1 cellular context compared by ENCODE assay signal in the genomic region with DNA sequence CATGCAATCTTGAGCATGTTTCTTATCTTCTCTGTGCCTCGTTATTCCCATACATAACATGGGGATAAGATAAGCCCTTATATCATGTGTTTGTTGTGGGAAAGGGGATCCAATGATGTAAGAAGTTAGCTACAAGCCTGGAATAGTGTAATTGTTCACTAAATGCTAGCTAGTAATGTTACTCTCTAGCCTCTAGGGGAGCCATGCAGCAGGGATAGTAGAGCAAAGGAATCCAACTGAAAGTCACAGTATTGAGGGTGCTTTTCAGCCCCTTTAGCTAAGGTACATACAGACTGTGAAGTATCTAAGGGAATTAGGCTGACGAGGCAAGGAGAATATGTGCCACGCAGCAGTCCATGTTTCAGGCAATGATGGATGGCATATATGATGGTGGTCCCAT.
TF ChIP-seq lines count a peak whose summit lies in the region.

No MANE protein-coding gene starts in this region.

TF ChIP-seq in IMR-90, 13 proteins besides CTCF, POLR2A, EP300 and RAD21 (continued from another document):
- TF ChIP-seq SMC3 (IDR thresholded peaks at IDR 0.05; ENCODE audit: low read depth, low read length) (no peak), RFX5 (IDR thresholded peaks at IDR 0.05; ENCODE audit: low read depth, low read length) (no peak), MAZ (IDR thresholded peaks at IDR 0.05; ENCODE audit: borderline replicate concordance, low read depth, low read length) (no peak), BHLHE40 (IDR thresholded peaks at IDR 0.05; ENCODE audit: low read depth, low read length) (no peak), MAFK (IDR thresholded peaks at IDR 0.05; ENCODE audit: low read depth, low read length) (no peak), NFE2L2 (IDR thresholded peaks at IDR 0.05; ENCODE audit: low read depth, low read length) (no peak), CEBPB (IDR thresholded peaks at IDR 0.05; ENCODE audit: low read depth, low read length) (no peak)
- TF ChIP-seq, protein P1, sequence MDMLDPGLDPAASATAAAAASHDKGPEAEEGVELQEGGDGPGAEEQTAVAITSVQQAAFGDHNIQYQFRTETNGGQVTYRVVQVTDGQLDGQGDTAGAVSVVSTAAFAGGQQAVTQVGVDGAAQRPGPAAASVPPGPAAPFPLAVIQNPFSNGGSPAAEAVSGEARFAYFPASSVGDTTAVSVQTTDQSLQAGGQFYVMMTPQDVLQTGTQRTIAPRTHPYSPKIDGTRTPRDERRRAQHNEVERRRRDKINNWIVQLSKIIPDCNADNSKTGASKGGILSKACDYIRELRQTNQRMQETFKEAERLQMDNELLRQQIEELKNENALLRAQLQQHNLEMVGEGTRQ (IDR thresholded peaks at IDR 0.05; ENCODE audit: low read depth, low read length): no peak
